In genomic region chrX:73979551-73980131, GRCh38 we compare ENCODE assay signal across 12 cellular contexts.
"Had no signal": no experiment of that assay in that cellular context is flagged by ENCODE, and none has a peak within 500 bp of the region (broad histone marks: within the 10 kb centered on the region; RNA-seq: fewer than 3 reads in every experiment).

No MANE protein-coding gene starts in this region.

- H3K4me3 Mint-ChIP-seq: activated naive CD4-positive, alpha-beta T cell treated with anti-CD3 and anti-CD28 coated beads for 36 hours had no signal

- H3K27ac Mint-ChIP-seq: activated naive CD4-positive, alpha-beta T cell treated with anti-CD3 and anti-CD28 coated beads for 36 hours; activated T-helper 2 cell treated with anti-CD3 and anti-CD28 coated beads, Interferon-gamma antibody, Interleukin-2, Interleukin-4, amounts not matched to agents 10 μg/mL and 5 μg/mL and 100 μg/mL, durations not matched to agents 14 hours and 24 hours and 36 hours had no signal

- DNase-seq: activated CD4-positive, alpha-beta T cell treated with anti-CD3 and anti-CD28 coated beads, Interleukin-2, amount 50 U/mL, for 4 hours; activated CD4-positive, CD25-positive, alpha-beta regulatory T cell treated with anti-CD3 and anti-CD28 coated beads, Interleukin-2, amount 50 U/mL, for 72 hours; activated naive CD4-positive, alpha-beta T cell treated with anti-CD3 and anti-CD28 coated beads for 36 hours; effector CD4-positive, alpha-beta T cell; foreskin fibroblast; hypothalamus; kidney glomerular epithelial cell; mesenchymal stem cell; stimulated activated CD4-positive, alpha-beta T cell treated with anti-CD3 and anti-CD28 coated beads, Interleukin-1b, Interleukin-23, amount 100 ng/mL, for 48 hours; T1000 had no signal

- H3K9me3 Mint-ChIP-seq: activated naive CD4-positive, alpha-beta T cell treated with anti-CD3 and anti-CD28 coated beads for 36 hours; activated T-helper 2 cell treated with anti-CD3 and anti-CD28 coated beads, Interferon-gamma antibody, Interleukin-2, Interleukin-4, amounts not matched to agents 10 μg/mL and 5 μg/mL and 100 μg/mL, durations not matched to agents 14 hours and 24 hours and 36 hours had no signal

- H3K27ac ChIP-seq: coronary artery had no signal

- H3K4me3 ChIP-seq: coronary artery had no signal
